2 cellular contexts compared by ENCODE assay signal in genomic region chr12:11559941-11560340, GRCh38.
TF ChIP-seq lines count a peak whose summit lies in the region.

No MANE protein-coding gene starts in this region.

TF ChIP-seq in GM12878, 131 proteins besides CTCF, POLR2A, EP300 and RAD21:
- 0 out of 2 replicates have a peak, but pooled peaks have one; percentile 88 for TF ChIP-seq SMARCA5 (IDR thresholded peaks at IDR 0.05)
- no peak for TF ChIP-seq PKNOX1 (IDR thresholded peaks at IDR 0.05)
- no peak for TF ChIP-seq CBX3 (IDR thresholded peaks at IDR 0.05; ENCODE audit: borderline replicate concordance, low read depth)
- TF ChIP-seq SRF (IDR thresholded peaks at IDR 0.05; ENCODE audit: low read depth in 2 of 2, low read length in 2 of 2), result no peak
- peak; percentile 81; the same call in 1 of the 2 replicates for TF ChIP-seq ZNF217 (IDR thresholded peaks at IDR 0.05)
- TF ChIP-seq REST (IDR thresholded peaks at IDR 0.05; ENCODE audit: low read depth, low read length), result no peak
- TF ChIP-seq MLLT1 (IDR thresholded peaks at IDR 0.05), result 0 out of 2 replicates have a peak, but pooled peaks have one; percentile 41
TF ChIP-seq in GM12878: peak in this region for 3.

TF ChIP-seq in SK-N-SH, 30 proteins besides CTCF, POLR2A, EP300 and RAD21:
- TF ChIP-seq POLR2AphosphoS5 (IDR thresholded peaks at IDR 0.05; ENCODE audit: low read depth, low read length), result no peak
- no peak for TF ChIP-seq RCOR1 (IDR thresholded peaks at IDR 0.05; ENCODE audit: low read length)
- TF ChIP-seq CHD2 (IDR thresholded peaks at IDR 0.05; ENCODE audit: low read length, partially characterized antibody), result no peak
- TF ChIP-seq SIN3A (IDR thresholded peaks at IDR 0.05; ENCODE audit: borderline replicate concordance, low read depth, low read length), result no peak
- no peak for TF ChIP-seq EZH2phosphoT487 (IDR thresholded peaks at IDR 0.05; ENCODE audit: borderline replicate concordance, low read depth)
- no peak for TF ChIP-seq FOXM1 (IDR thresholded peaks at IDR 0.05; ENCODE audit: low read depth)
- no peak for TF ChIP-seq YY1 (IDR thresholded peaks at IDR 0.05; ENCODE audit: low read depth)
- TF ChIP-seq USF1 (IDR thresholded peaks at IDR 0.05; ENCODE audit: borderline replicate concordance, low read depth), result no peak
- TF ChIP-seq MEF2A (IDR thresholded peaks at IDR 0.05; ENCODE audit: borderline replicate concordance, low read depth), result no peak
- TF ChIP-seq FOSL2 (IDR thresholded peaks at IDR 0.05; ENCODE audit: borderline replicate concordance, low read depth), result no peak
